Comparison of ENCODE assay signal across 7 cellular contexts in genomic region chr1:66380452-66381212, GRCh38.
DNase-seq lines count a peak whose midpoint lies in the region; ATAC-seq and TF ChIP-seq lines count a peak whose summit lies in the region.

No MANE protein-coding gene starts in this region.

- H3K27ac ChIP-seq in GM23248 (no peak overlapping the region), gastrocnemius medialis (no peak overlapping the region)

- no peaks in the 10 kb centered on the region for H3K9me3 ChIP-seq in GM23248 (ENCODE audit: low read depth)
- no peaks in the 10 kb centered on the region for H3K9me3 ChIP-seq in Caco-2
- H3K9me3 ChIP-seq in gastrocnemius medialis: no peaks in the 10 kb centered on the region

- no peaks in the 10 kb centered on the region for H3K9me2 ChIP-seq in GM23248 (ENCODE audit: insufficient read depth)

- no peaks in the 10 kb centered on the region for H3K27me3 ChIP-seq in GM23248 (replicated peaks; ENCODE audit: insufficient read depth)
- H3K27me3 ChIP-seq in Caco-2 (replicated peaks; ENCODE audit: control insufficient read depth, insufficient read depth, low read length): no peaks in the 10 kb centered on the region
- no peaks in the 10 kb centered on the region for H3K27me3 ChIP-seq in gastrocnemius medialis

- no peak overlapping the region for H3K4me3 Mint-ChIP-seq in Caco-2 (ENCODE audit: unreplicated experiment)

- BruUV-seq in Caco-2 (replicated peaks; lab: Mats Ljungman, UMichigan): no TSS peak

- H3K4me2 ChIP-seq in GM23248 (ENCODE audit: unreplicated experiment): peak overlapping the region; percentile 7

- DNase-seq in GM23248: peak; percentile 45
- DNase-seq in MV-4-11 (lab: John Stamatoyannopoulos, UW): peak; percentile 94
- DNase-seq in kidney tubule cell (ENCODE audit: low spot score): peak; percentile 30
- DNase-seq in Caco-2: no peak
- no peak for DNase-seq in gastrocnemius medialis
- no peak for DNase-seq in activated gamma-delta T cell (lab: John Stamatoyannopoulos, UW)

- H2AFZ ChIP-seq in GM23248: no peak overlapping the region

- no peaks in the 10 kb centered on the region for H3K36me3 Mint-ChIP-seq in Caco-2 (ENCODE audit: insufficient read depth, unreplicated experiment)

- in situ Hi-C loops in GM23248 (cut with MboI) (no loop called here), gastrocnemius medialis (cut with MboI; ENCODE audit: low sequenced_read_pairs in 4 of 4) (no loop called here)

- TF ChIP-seq CTCF in Caco-2 (IDR thresholded peaks at IDR 0.05; ENCODE audit: insufficient read depth in 1 of 2, low read depth in 1 of 2, low read length in 1 of 2, severe bottlenecking in 1 of 2, unreplicated experiment in 1 of 2): no peak
- no peak for TF ChIP-seq CTCF in gastrocnemius medialis (IDR thresholded peaks at IDR 0.05 in 4 of 5, conservative IDR thresholded peaks at IDR 0.05 in 1 of 5)

- H3K4me1 ChIP-seq in GM23248 (ENCODE audit: insufficient read depth): peaks cover 1% of the 10 kb centered on the region
- H3K4me1 ChIP-seq in Caco-2: no peaks in the 10 kb centered on the region
- H3K4me1 ChIP-seq in gastrocnemius medialis: peaks cover 15 to 16% of the 10 kb centered on the region in 2 donors

- H3F3A ChIP-seq in GM23248 (ENCODE audit: insufficient read depth): peaks cover 5% of the 10 kb centered on the region; the same call in 1 of the 2 replicates

- H3K9ac ChIP-seq in GM23248: no peak overlapping the region

- ATAC-seq in GM18873 (IDR thresholded peaks at IDR 0.05; ENCODE audit: low FRiP score, unreplicated experiment): peak; percentile 97
- ATAC-seq in gastrocnemius medialis: no peak

- CTCF ChIA-PET in Caco-2 (lab: Charles Lee): no interaction called here

- H3K27ac Mint-ChIP-seq in Caco-2 (ENCODE audit: unreplicated experiment): no peak overlapping the region

- intact Hi-C loops in Caco-2 (cut with micrococcal nuclease; ENCODE audit: unreplicated experiment): no loop called here
- intact Hi-C loops in gastrocnemius medialis (cut with DNase I; ENCODE audit: low total_unique reads): no loop called here

- POLR2A ChIA-PET in Caco-2 (lab: Charles Lee): no interaction called here

- H3K27me3 Mint-ChIP-seq in Caco-2 (ENCODE audit: insufficient read depth, unreplicated experiment): peaks cover 2% of the 10 kb centered on the region

- H3K79me2 ChIP-seq in GM23248 (ENCODE audit: insufficient read depth): no peaks in the 10 kb centered on the region

- H3K36me3 ChIP-seq in GM23248 (ENCODE audit: low read depth): no peaks in the 10 kb centered on the region
- no peaks in the 10 kb centered on the region for H3K36me3 ChIP-seq in Caco-2 (ENCODE audit: control insufficient read depth, insufficient read depth, low read length)
- no peaks in the 10 kb centered on the region for H3K36me3 ChIP-seq in gastrocnemius medialis

- no peak overlapping the region for H3K4me3 ChIP-seq in GM23248
- H3K4me3 ChIP-seq in Caco-2 (ENCODE audit: low read depth, low read length): no peak overlapping the region
- no peak overlapping the region for H3K4me3 ChIP-seq in gastrocnemius medialis

- WGBS in GM23248 (ENCODE audit: low coverage in 1 of 2, low lambda C conversion rate in 2 of 2, missing lambda C conversion rate in 2 of 2), 2 experiments: 67 to 70% methylated on average over 3 of the region's 3 CpGs

- no peaks in the 10 kb centered on the region for H4K20me1 ChIP-seq in GM23248 (ENCODE audit: insufficient read depth)

- TF ChIP-seq POLR2A in gastrocnemius medialis (IDR thresholded peaks at IDR 0.05): no peak

- no peaks in the 10 kb centered on the region for H3K4me1 Mint-ChIP-seq in Caco-2 (ENCODE audit: low read depth, unreplicated experiment)

- H3K9me3 Mint-ChIP-seq in Caco-2 (ENCODE audit: unreplicated experiment): peaks cover 18% of the 10 kb centered on the region

Comparison
In these comparisons a context has a peak if more than half of its experiments do, and no peak if none do; other contexts are left out.
1. DNase-seq: peak in GM23248 (single experiment), MV-4-11 (single experiment) and kidney tubule cell (single experiment); none in Caco-2 (0 of 2), gastrocnemius medialis (0 of 2) and activated gamma-delta T cell (single experiment).